Comparison of ENCODE assay signal across 22 cellular contexts in genomic region chr9:20569525-20569924, GRCh38. TPM values are rescaled to one million over a fixed set of nuclear protein-coding genes. Genes with fewer than 3 reads are reported as not detected.
DNase-seq lines count a peak whose midpoint lies in the region; ATAC-seq and TF ChIP-seq lines count a peak whose summit lies in the region.
"Had no signal": no experiment of that assay in that cellular context is flagged by ENCODE, and none has a peak within 500 bp of the region (broad histone marks: within the 10 kb centered on the region; RNA-seq: fewer than 3 reads in every experiment).

No MANE protein-coding gene starts in this region.

- H3K9me3 Mint-ChIP-seq in activated CD8-positive, alpha-beta T cell treated with anti-CD3 and anti-CD28 coated beads for 36 hours: peaks cover 3% of the 10 kb centered on the region
- H3K9me3 Mint-ChIP-seq: activated naive CD8-positive, alpha-beta T cell treated with anti-CD3 and anti-CD28 coated beads for 36 hours; endodermal cell; T-cell had no signal

- POLR2A ChIA-PET in activated CD8-positive, alpha-beta T cell treated with anti-CD3 and anti-CD28 coated beads for 36 hours (lab: Charles Lee): interaction anchor here (1.6 kb wide), 1 partner anchor 11 kb away, joined by 4 read pairs; no protein-coding TSS in a partner anchor

- H3K4me3 ChIP-seq in LNCaP clone FGC (ENCODE audit: low read depth, low read length) (peak overlapping the region; percentile 22; the same call in 1 of the 2 replicates), left lung (no peak overlapping the region), skeletal muscle satellite cell (ENCODE audit: low read length) (peak overlapping the region; percentile 13)
- H3K4me3 ChIP-seq: GM12878, PC-9, thoracic aorta had no signal

- peaks cover 77% of the 10 kb centered on the region for H3K4me1 Mint-ChIP-seq in activated CD8-positive, alpha-beta T cell treated with anti-CD3 and anti-CD28 coated beads for 36 hours (ENCODE audit: low read depth)
- H3K4me1 Mint-ChIP-seq: endodermal cell had no signal

- H3K27ac Mint-ChIP-seq in activated CD8-positive, alpha-beta T cell treated with anti-CD3 and anti-CD28 coated beads for 36 hours: no peak overlapping the region
- H3K27ac Mint-ChIP-seq: activated naive CD8-positive, alpha-beta T cell treated with anti-CD3 and anti-CD28 coated beads for 36 hours; endodermal cell had no signal

- peaks cover 0 to 10% of the 10 kb centered on the region in 2 donors for H3K4me1 ChIP-seq in left lung
- peaks cover 24% of the 10 kb centered on the region for H3K4me1 ChIP-seq in skeletal muscle satellite cell (ENCODE audit: control insufficient read depth, insufficient read depth, low read length)

- peak; percentile 38 for DNase-seq in EH (ENCODE audit: low read depth)
- DNase-seq in LNCaP clone FGC (ENCODE audit: low read depth): peak; percentile 76
- DNase-seq in left lung: no peak
- no peak for DNase-seq in NCI-H1436 (lab: John Stamatoyannopoulos, UW)
- DNase-seq in stimulated activated naive CD8-positive, alpha-beta T cell treated with anti-CD3 and anti-CD28 coated beads, Interleukin-15, Interleukin-2, amounts not matched to agents 100 U/mL and 50 U/mL, for 24 hours: no peak
- no peak for DNase-seq in NCI-H524 (lab: John Stamatoyannopoulos, UW)
- DNase-seq in activated CD8-positive, alpha-beta T cell treated with anti-CD3 and anti-CD28 coated beads for 36 hours: no peak
- DNase-seq: activated CD4-positive, alpha-beta T cell treated with anti-CD3 and anti-CD28 coated beads for 4 hours; activated naive CD8-positive, alpha-beta T cell treated with anti-CD3 and anti-CD28 coated beads for 36 hours; DMS79; endodermal cell; NCI-H1048; NCI-H1930; NCI-H226; PC-9; posterior cingulate gyrus; SHP77 treated with DMSO at 0.1 percent for 48 hours; T-cell had no signal

- no peaks in the 10 kb centered on the region for H3K27me3 Mint-ChIP-seq in activated CD8-positive, alpha-beta T cell treated with anti-CD3 and anti-CD28 coated beads for 36 hours
- H3K27me3 Mint-ChIP-seq: activated naive CD8-positive, alpha-beta T cell treated with anti-CD3 and anti-CD28 coated beads for 36 hours; brain; T-cell had no signal

- peak; percentile 85 for ATAC-seq in left lung
- ATAC-seq in stimulated activated naive CD8-positive, alpha-beta T cell treated with anti-CD3 and anti-CD28 coated beads, Interleukin-15, Interleukin-2, amounts not matched to agents 100 U/mL and 50 U/mL, for 24 hours: no peak
- ATAC-seq in activated CD8-positive, alpha-beta T cell treated with anti-CD3 and anti-CD28 coated beads for 36 hours: no peak
- ATAC-seq: GM12878, T-cell had no signal

- CTCF ChIA-PET in activated CD8-positive, alpha-beta T cell treated with anti-CD3 and anti-CD28 coated beads for 36 hours (lab: Charles Lee): interaction anchor here (1.2 kb wide), 1 partner anchor 28 kb away, joined by 3 read pairs; no protein-coding TSS in a partner anchor

- intact Hi-C loops in left lung (cut with DNase I): no loop called here
- intact Hi-C loops in activated CD8-positive, alpha-beta T cell treated with anti-CD3 and anti-CD28 coated beads for 36 hours (cut with micrococcal nuclease): no loop called here

- H3K9me3 ChIP-seq in left lung: no peaks in the 10 kb centered on the region
- H3K9me3 ChIP-seq in skeletal muscle satellite cell (replicated peaks; ENCODE audit: low read length): no peaks in the 10 kb centered on the region
- H3K9me3 ChIP-seq: thoracic aorta had no signal

- no peaks in the 10 kb centered on the region for H3K36me3 ChIP-seq in left lung
- H3K36me3 ChIP-seq in skeletal muscle satellite cell (ENCODE audit: insufficient read depth, low read length): no peaks in the 10 kb centered on the region
- H3K36me3 ChIP-seq: thoracic aorta had no signal

- H3K4me3 Mint-ChIP-seq in activated CD8-positive, alpha-beta T cell treated with anti-CD3 and anti-CD28 coated beads for 36 hours: no peak overlapping the region
- H3K4me3 Mint-ChIP-seq: activated naive CD8-positive, alpha-beta T cell treated with anti-CD3 and anti-CD28 coated beads for 36 hours; endodermal cell had no signal

- H3K4me2 ChIP-seq in skeletal muscle satellite cell (ENCODE audit: low read length): peak overlapping the region; percentile 59
- H3K4me2 ChIP-seq: PC-9 had no signal

- no peak overlapping the region for H3K9ac ChIP-seq in skeletal muscle satellite cell (ENCODE audit: low read depth, low read length)

- H3K27ac ChIP-seq in left lung: peak overlapping the region in 1 of 2 donors; percentile 44
- H3K27ac ChIP-seq: thoracic aorta had no signal

- TF ChIP-seq CTCF in LNCaP clone FGC (IDR thresholded peaks at IDR 0.05; ENCODE audit: control insufficient read depth, extremely low read depth, insufficient read depth) (no peak), left lung (IDR thresholded peaks at IDR 0.05) (no peak)
- no peak for TF ChIP-seq CTCF in activated CD8-positive, alpha-beta T cell treated with anti-CD3 and anti-CD28 coated beads for 36 hours (IDR thresholded peaks at IDR 0.05)

- H3K27me3 ChIP-seq in left lung (no peaks in the 10 kb centered on the region), skeletal muscle satellite cell (ENCODE audit: control insufficient read depth, insufficient read depth, low read length) (no peaks in the 10 kb centered on the region)

- peaks cover 6% of the 10 kb centered on the region for H3K36me3 Mint-ChIP-seq in activated CD8-positive, alpha-beta T cell treated with anti-CD3 and anti-CD28 coated beads for 36 hours (ENCODE audit: low read depth)

RNA-seq across cellular contexts. Expression of gene MLLT3, which starts 52.8 kb away (rescaled TPM):
- total RNA-seq in left lung: 10 to 100 TPM; 17.0 to 27.6 TPM
- 8.4 and 14.0 TPM in 2 replicates for total RNA-seq in skeletal muscle satellite cell (2012; rRNA removed)
- 10 to 100 TPM; 59.1 to 60.8 TPM for total RNA-seq in activated CD8-positive, alpha-beta T cell treated with anti-CD3 and anti-CD28 coated beads for 36 hours

Comparison
In these comparisons a context has a peak if more than half of its experiments do, and no peak if none do; other contexts are left out.
1. DNase-seq: peak in EH (single experiment) and LNCaP clone FGC (single experiment); none in left lung (0 of 2), NCI-H1436 (single experiment), stimulated activated naive CD8-positive, alpha-beta T cell treated with anti-CD3 and anti-CD28 coated beads, Interleukin-15, Interleukin-2, amounts not matched to agents 100 U/mL and 50 U/mL, for 24 hours (single experiment), NCI-H524 (0 of 2) and activated CD8-positive, alpha-beta T cell treated with anti-CD3 and anti-CD28 coated beads for 36 hours (single experiment).
2. H3K4me3 ChIP-seq: peak in LNCaP clone FGC (single experiment) and skeletal muscle satellite cell (single experiment); none in left lung (0 of 2).